In the genomic region with DNA sequence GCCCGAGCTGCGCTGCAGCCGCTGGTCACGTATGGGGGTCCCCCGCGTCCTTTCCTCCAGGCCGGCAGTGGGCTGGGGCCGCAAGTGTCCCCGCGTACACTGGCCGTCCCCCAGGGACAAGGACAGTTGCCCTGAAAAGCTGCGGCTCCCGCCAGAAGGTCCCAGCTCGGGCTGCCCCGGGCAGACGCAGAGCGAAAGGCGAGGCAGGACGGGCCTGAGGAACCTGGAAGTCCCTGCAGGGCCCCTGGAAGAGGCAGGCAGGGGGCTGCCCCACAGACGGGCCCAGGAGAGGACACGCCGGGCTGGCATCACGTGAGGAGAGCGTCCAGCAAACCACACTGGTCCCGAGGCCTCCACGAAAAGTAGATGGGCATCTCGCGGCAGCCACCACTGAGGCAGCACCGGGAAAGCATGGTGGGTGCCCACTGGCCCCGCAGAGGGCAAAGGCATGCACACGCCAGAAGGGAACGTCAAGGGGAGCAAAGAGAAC, we compare ENCODE assay signal across 9 cellular contexts. TPM values are rescaled to one million over a fixed set of nuclear protein-coding genes. Genes with fewer than 3 reads are reported as not detected.
DNase-seq lines count a peak whose midpoint lies in the region; ATAC-seq and TF ChIP-seq lines count a peak whose summit lies in the region.
"Had no signal": no experiment of that assay in that cellular context is flagged by ENCODE, and none has a peak within 500 bp of the region (broad histone marks: within the 10 kb centered on the region; RNA-seq: fewer than 3 reads in every experiment).

No MANE protein-coding gene starts in this region.

- CTCF ChIA-PET in HEK293 (lab: Yijun Ruan, JAX) (interaction anchor here (0.7 to 2.4 kb wide), 12 partner anchors 9 to 135 kb away, joined by 3 to 22 read pairs (median 4); no protein-coding TSS in a partner anchor), activated B cell treated with CpG ODN at 0.5 μM for 24 hours (lab: Charles Lee) (no interaction called here)

- intact Hi-C loops in activated B cell treated with CpG ODN at 0.5 μM for 24 hours (cut with micrococcal nuclease) (loop anchor here (10.0 kb wide), 1 partner anchor 639 kb away; no protein-coding TSS in a partner anchor), left colon (cut with DNase I, micrococcal nuclease) (loop anchor here in 1 of 2 donors (10.0 kb wide), 1 partner anchor 139 kb away; no protein-coding TSS in a partner anchor)

- no peaks in the 10 kb centered on the region for H3K9me3 Mint-ChIP-seq in activated B cell treated with CpG ODN at 0.5 μM for 24 hours

- no peaks in the 10 kb centered on the region for H3K9me3 ChIP-seq in HEK293 (ENCODE audit: control insufficient read depth, insufficient read depth, low read depth, low read length)

- H3K4me1 ChIP-seq in HEK293 (ENCODE audit: control insufficient read depth, insufficient read depth, low read length) = peaks cover 26% of the 10 kb centered on the region

- no peak overlapping the region for H3K27ac Mint-ChIP-seq in activated B cell treated with CpG ODN at 0.5 μM for 24 hours

- H3K36me3 ChIP-seq in HEK293 (ENCODE audit: control insufficient read depth in 2 of 2, insufficient read depth in 1 of 2, low read length in 2 of 2) = no peaks in the 10 kb centered on the region

- H3K4me1 Mint-ChIP-seq in activated B cell treated with CpG ODN at 0.5 μM for 24 hours = peaks cover 18% of the 10 kb centered on the region

- POLR2A ChIA-PET in HEK293 (lab: Yijun Ruan, JAX) (interaction anchor here (0.5 to 0.9 kb wide), 2 partner anchors 9 to 112 kb away, joined by 3 read pairs; no protein-coding TSS in a partner anchor), activated B cell treated with CpG ODN at 0.5 μM for 24 hours (lab: Charles Lee) (no interaction called here)

- H3K36me3 Mint-ChIP-seq in activated B cell treated with CpG ODN at 0.5 μM for 24 hours (ENCODE audit: low read depth) = no peaks in the 10 kb centered on the region

- TF ChIP-seq CTCF in HEK293 (tag by site-specific recombination; IDR thresholded peaks at IDR 0.05) (no peak), activated B cell treated with CpG ODN at 0.5 μM for 24 hours (IDR thresholded peaks at IDR 0.05) (no peak)

- ATAC-seq in activated B cell treated with CpG ODN at 0.5 μM for 24 hours (ENCODE audit: low read depth) (no peak), left colon (no peak)

- H3K27ac ChIP-seq in HEK293 (ENCODE audit: extremely low read depth, low read depth, low read length) = peak overlapping the region; percentile 37; the same call in 1 of the 2 replicates

- H3K27me3 Mint-ChIP-seq in activated B cell treated with CpG ODN at 0.5 μM for 24 hours = peaks cover 46% of the 10 kb centered on the region

- DNase-seq in activated B cell treated with CpG ODN at 0.5 μM for 24 hours (peak; percentile 14), left colon (peak; percentile 6 to 21), GF-D8 (lab: John Stamatoyannopoulos, UW) (no peak), NCI-H1105 treated with DMSO at 0.1 percent for 48 hours (lab: John Stamatoyannopoulos, UW) (no peak), HK-2 (ENCODE audit: unreplicated experiment) (no peak)
- peak; percentile 14 for DNase-seq in stimulated activated CD8-positive, alpha-beta memory T cell treated with anti-CD3 and anti-CD28 coated beads, Interleukin-4, amount 100 ng/mL, for 48 hours
- DNase-seq: NCI-H1930, SIG-M5 had no signal

- no peak overlapping the region for H3K4me3 Mint-ChIP-seq in activated B cell treated with CpG ODN at 0.5 μM for 24 hours

- H3K4me3 ChIP-seq in HEK293 (ENCODE audit: low read depth, low read length) = no peak overlapping the region

TF ChIP-seq in HEK293, 187 proteins besides CTCF, POLR2A, EP300 and RAD21:
- TF ChIP-seq ZNF48 (tag by site-specific recombination; IDR thresholded peaks at IDR 0.05) (no peak), ZNF311 (tag by site-specific recombination; IDR thresholded peaks at IDR 0.05; ENCODE audit: borderline replicate concordance) (no peak)

RNA-seq across cellular contexts. Expression of a gene that starts 3.2 kb away (rescaled TPM):
- total RNA-seq in activated B cell treated with CpG ODN at 0.5 μM for 24 hours (0.16 and 1.1 TPM in 2 replicates), left colon (1 to 10 TPM; 1.6 TPM)

Comparison
In these comparisons a context has a peak if more than half of its experiments do, and no peak if none do; other contexts are left out.
1. DNase-seq: peak in activated B cell treated with CpG ODN at 0.5 μM for 24 hours (single experiment), left colon (2 of 2) and stimulated activated CD8-positive, alpha-beta memory T cell treated with anti-CD3 and anti-CD28 coated beads, Interleukin-4, amount 100 ng/mL, for 48 hours (single experiment); none in GF-D8 (single experiment), NCI-H1105 treated with DMSO at 0.1 percent for 48 hours (single experiment) and HK-2 (single experiment).